In the genomic region with DNA sequence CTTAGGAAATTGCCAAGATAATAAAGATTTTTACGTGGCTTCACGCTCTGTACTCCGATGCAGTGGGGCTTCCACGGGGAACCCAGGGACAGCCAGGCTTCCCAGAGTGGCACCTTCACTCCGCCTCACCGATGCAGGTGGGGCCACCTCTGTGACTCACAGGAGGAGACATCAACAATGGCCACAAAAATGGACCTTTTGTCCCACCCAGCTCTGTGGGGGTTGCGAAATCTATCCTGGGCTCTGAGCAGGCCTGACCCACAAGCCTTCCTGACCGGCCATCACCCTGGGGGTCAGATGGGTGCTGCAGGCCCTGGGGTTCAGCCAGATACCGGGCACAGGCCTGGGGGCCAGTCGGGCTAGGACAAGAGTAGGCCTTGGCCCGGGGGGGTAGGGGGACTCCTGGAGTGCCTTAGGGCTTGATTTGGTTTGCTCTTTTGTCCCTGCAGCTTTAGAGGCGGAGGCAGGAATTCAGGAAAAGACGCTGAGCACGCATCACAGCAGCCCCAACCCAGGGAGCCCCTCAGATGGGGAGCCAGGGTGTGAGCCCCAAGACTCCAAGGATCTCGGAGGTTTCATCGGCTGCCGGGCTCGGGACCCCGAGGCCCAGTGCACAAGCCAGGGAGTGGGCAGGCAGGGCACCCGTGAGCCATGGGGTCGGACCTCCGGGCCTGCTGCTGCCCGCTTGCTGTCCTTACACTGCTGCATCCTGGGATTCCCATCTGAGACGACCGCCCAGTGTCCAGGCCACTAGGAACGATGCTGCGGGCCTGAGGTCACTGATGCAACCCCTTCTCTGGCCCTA, we compare ENCODE assay signal across 18 cellular contexts.
DNase-seq lines count a peak whose midpoint lies in the region; ATAC-seq, FAIRE-seq and TF ChIP-seq lines count a peak whose summit lies in the region.
"Had no signal": no experiment of that assay in that cellular context is flagged by ENCODE, and none has a peak within 500 bp of the region (broad histone marks: within the 10 kb centered on the region; RNA-seq: fewer than 3 reads in every experiment).

No MANE protein-coding gene starts in this region.

- H3K4me1 ChIP-seq in A549 (peaks cover 6% of the 10 kb centered on the region; the same call in 1 of the 3 replicates), K562 (replicated peaks in 1 of 2; ENCODE audit: control insufficient read depth in 2 of 2, insufficient read depth in 2 of 2, low read length in 2 of 2) (peaks cover 3 to 57% of the 10 kb centered on the region in 2 experiments; a peak in 4 of 5 replicates), upper lobe of right lung (peaks cover 5% of the 10 kb centered on the region)
- peaks cover 25% of the 10 kb centered on the region for H3K4me1 ChIP-seq in CD4-positive, CD25-positive, alpha-beta regulatory T cell (ENCODE audit: control insufficient read depth, insufficient read depth, low read length, poor library complexity, severe bottlenecking)

- H3K27me3 Mint-ChIP-seq in CD4-positive, CD25-positive, alpha-beta regulatory T cell: no peaks in the 10 kb centered on the region

- H3K9me3 Mint-ChIP-seq in CD4-positive, CD25-positive, alpha-beta regulatory T cell: peaks cover 0 to 3% (median 0%) of the 10 kb centered on the region in 7 donors
- H3K9me3 Mint-ChIP-seq: CD14-positive monocyte, GM23338 had no signal

- H3K4me1 Mint-ChIP-seq in CD4-positive, CD25-positive, alpha-beta regulatory T cell: peaks cover 0 to 28% (median 8%) of the 10 kb centered on the region in 4 donors
- H3K4me1 Mint-ChIP-seq: CD14-positive monocyte had no signal

- no peak for TF ChIP-seq POLR2A in A549 (IDR thresholded peaks at IDR 0.05; ENCODE audit: low read length)
- TF ChIP-seq POLR2A in K562 (conservative IDR thresholded peaks at IDR 0.05): no peak

- H3K79me2 ChIP-seq in K562 (ENCODE audit: control insufficient read depth, insufficient read depth, low read length): no peaks in the 10 kb centered on the region

- no peak overlapping the region for H3K9ac ChIP-seq in K562 (ENCODE audit: insufficient read depth in 1 of 2, low read depth in 2 of 2, low read length in 2 of 2)

- peak overlapping the region; percentile 74 to 77 (median 75) for H3K27ac Mint-ChIP-seq in CD4-positive, CD25-positive, alpha-beta regulatory T cell
- H3K27ac Mint-ChIP-seq: CD14-positive monocyte, GM23338 had no signal

- POLR2A ChIA-PET in A549 (lab: Yijun Ruan, JAX): no interaction called here
- POLR2A ChIA-PET in K562 (lab: Yijun Ruan, JAX): no interaction called here

- H3K4me3 ChIP-seq in A549 (no peak overlapping the region), K562 (no peak overlapping the region), upper lobe of right lung (no peak overlapping the region), brain microvascular endothelial cell (ENCODE audit: low read depth, low read length) (no peak overlapping the region)
- H3K4me3 ChIP-seq in CD4-positive, CD25-positive, alpha-beta regulatory T cell (ENCODE audit: low read depth, low read length): no peak overlapping the region
- H3K4me3 ChIP-seq: GM23338 had no signal

- H3K4me2 ChIP-seq in A549 (no peak overlapping the region), K562 (ENCODE audit: insufficient read depth, low read length) (no peak overlapping the region)
- H3K4me2 ChIP-seq: GM23338 had no signal

- no peak for ATAC-seq in A549
- ATAC-seq in CD4-positive, CD25-positive, alpha-beta regulatory T cell (ENCODE audit: low read depth in 2 of 2): no peak
- ATAC-seq in K562: no peak
- peak; percentile 12 for ATAC-seq in left lobe of liver
- no peak for ATAC-seq in upper lobe of right lung
- ATAC-seq: GM23338 had no signal

- CTCF ChIA-PET in A549 (lab: Yijun Ruan, JAX) (interaction anchor here (0.7 kb wide), 1 partner anchor 23 kb away, joined by 3 read pairs; no protein-coding TSS in a partner anchor), K562 (lab: Yijun Ruan, JAX; ENCODE audit: low intra/inter-chr PET ratio) (no interaction called here)

- in situ Hi-C loops in K562 (cut with MboI) (no loop called here), brain microvascular endothelial cell (cut with HindIII; ENCODE audit: low pct_ligation_motif_present, low sequenced_read_pairs) (no loop called here)

- no peak for TF ChIP-seq EP300 in A549 (IDR thresholded peaks at IDR 0.05)
- TF ChIP-seq EP300 in K562 (IDR thresholded peaks at IDR 0.05; ENCODE audit: low read length): no peak

- H3K4me3 Mint-ChIP-seq in CD4-positive, CD25-positive, alpha-beta regulatory T cell: no peak overlapping the region
- H3K4me3 Mint-ChIP-seq: CD14-positive monocyte, GM23338 had no signal

- no peak for TF ChIP-seq CTCF in A549 (IDR thresholded peaks at IDR 0.05)
- TF ChIP-seq CTCF in K562 (IDR thresholded peaks at IDR 0.05 in 2 of 3, conservative IDR thresholded peaks at IDR 0.05 in 1 of 3; ENCODE audit: insufficient read depth in 2 of 3, low read depth in 1 of 3, low read length in 3 of 3): no peak
- TF ChIP-seq CTCF in upper lobe of right lung (IDR thresholded peaks at IDR 0.05): no peak
- TF ChIP-seq CTCF in brain microvascular endothelial cell (IDR thresholded peaks at IDR 0.05; ENCODE audit: low read depth, low read length, missing control alignments): no peak

- peaks cover 11% of the 10 kb centered on the region for H4K20me1 ChIP-seq in K562 (replicated peaks; ENCODE audit: control insufficient read depth, insufficient read depth, low read length)

- DNase-seq in A549 (ENCODE audit: low read depth in 1 of 2, low spot score in 1 of 2) (no peak), K562 (ENCODE audit: extremely low read depth in 1 of 4, low spot score in 3 of 4) (no peak), left lobe of liver (ENCODE audit: low spot score) (no peak), upper lobe of right lung (no peak), brain microvascular endothelial cell (no peak), NCI-H510A (lab: John Stamatoyannopoulos, UW) (no peak)
- no peak for DNase-seq in CD4-positive, CD25-positive, alpha-beta regulatory T cell
- DNase-seq: DMS 273 treated with DMSO at 0.1 percent for 48 hours, DND-41, KG1, MV-4-11, NCI-H1694 treated with DMSO at 0.1 percent for 48 hours, NCI-H2107, NCI-H226, NCI-H524 treated with DMSO at 0.1 percent for 48 hours, RPMI8226 had no signal

- H3K9me1 ChIP-seq in K562 (ENCODE audit: control insufficient read depth, insufficient read depth, low read length): no peaks in the 10 kb centered on the region

- FAIRE-seq in A549 (lab: Jason Lieb, UNC): no peak
- FAIRE-seq in K562 (lab: Jason Lieb, UNC): no peak

- no peak overlapping the region for H2AFZ ChIP-seq in K562 (ENCODE audit: low read depth, low read length)
- H2AFZ ChIP-seq: GM23338 had no signal

- TF ChIP-seq RAD21 in A549 (conservative IDR thresholded peaks at IDR 0.05 in 1 of 2, IDR thresholded peaks at IDR 0.05 in 1 of 2) (no peak), K562 (CRISPR knock-in tag; conservative IDR thresholded peaks at IDR 0.05 in 1 of 2, IDR thresholded peaks at IDR 0.05 in 1 of 2) (no peak)

- H3K27ac ChIP-seq in A549 (no peak overlapping the region), K562 (ENCODE audit: extremely low read depth, low read depth, low read length) (no peak overlapping the region), upper lobe of right lung (no peak overlapping the region), brain microvascular endothelial cell (no peak overlapping the region)
- no peak overlapping the region for H3K27ac ChIP-seq in CD4-positive, CD25-positive, alpha-beta regulatory T cell (ENCODE audit: insufficient read depth, low read length, poor library complexity, severe bottlenecking)

- WGBS in A549 (ENCODE audit: missing lambda C conversion rate): 83% methylated on average over 19 of the region's 27 CpGs
- 10% methylated on average over 22 of the region's 27 CpGs for WGBS in K562 (ENCODE audit: insufficient coverage, low coverage, missing lambda C conversion rate)

- peaks cover 6% of the 10 kb centered on the region for H3K36me3 Mint-ChIP-seq in CD4-positive, CD25-positive, alpha-beta regulatory T cell
- H3K36me3 Mint-ChIP-seq: CD14-positive monocyte had no signal

- H3K27me3 ChIP-seq in CD4-positive, CD25-positive, alpha-beta regulatory T cell (ENCODE audit: control insufficient read depth, insufficient read depth, low read length): no peaks in the 10 kb centered on the region
- H3K27me3 ChIP-seq in K562 (ENCODE audit: control insufficient read depth in 2 of 2, insufficient read depth in 2 of 2, low read length in 2 of 2): peaks cover 36 to 66% of the 10 kb centered on the region in 2 experiments; a peak in 4 of 5 replicates
- H3K27me3 ChIP-seq in upper lobe of right lung: no peaks in the 10 kb centered on the region
- no peaks in the 10 kb centered on the region for H3K27me3 ChIP-seq in brain microvascular endothelial cell (replicated peaks)

- intact Hi-C loops in K562 (cut with micrococcal nuclease): no loop called here
- intact Hi-C loops in upper lobe of right lung (cut with DNase I): no loop called here

- H3K9me3 ChIP-seq in A549: no peaks in the 10 kb centered on the region
- no peaks in the 10 kb centered on the region for H3K9me3 ChIP-seq in CD4-positive, CD25-positive, alpha-beta regulatory T cell (ENCODE audit: control insufficient read depth in 2 of 2, low read length in 2 of 2)
- no peaks in the 10 kb centered on the region for H3K9me3 ChIP-seq in K562 (replicated peaks; ENCODE audit: control insufficient read depth, insufficient read depth, low read depth, low read length)
- H3K9me3 ChIP-seq in upper lobe of right lung: no peaks in the 10 kb centered on the region

- H3K36me3 ChIP-seq in CD4-positive, CD25-positive, alpha-beta regulatory T cell (ENCODE audit: control insufficient read depth, insufficient read depth, low read length): no peaks in the 10 kb centered on the region
- H3K36me3 ChIP-seq in K562 (ENCODE audit: control insufficient read depth, insufficient read depth, low read length): no peaks in the 10 kb centered on the region
- no peaks in the 10 kb centered on the region for H3K36me3 ChIP-seq in upper lobe of right lung
- no peaks in the 10 kb centered on the region for H3K36me3 ChIP-seq in brain microvascular endothelial cell (replicated peaks)

- no TSS peak for BruUV-seq in K562 (replicated peaks; lab: Mats Ljungman, UMichigan)

TF ChIP-seq in A549, 52 proteins besides CTCF, POLR2A, EP300 and RAD21:
- TF ChIP-seq CEBPB (IDR thresholded peaks at IDR 0.05): peak; percentile 9 to 80; a peak in 3 of 4 replicates
- TF ChIP-seq FOSL2 (IDR thresholded peaks at IDR 0.05): no peak
- no peak for TF ChIP-seq FOSL2 (CRISPR knock-in tag; IDR thresholded peaks at IDR 0.05)

TF ChIP-seq in K562, 482 proteins besides CTCF, POLR2A, EP300 and RAD21 (continues in another document):
- peak; percentile 91 for TF ChIP-seq CEBPB (tag; IDR thresholded peaks at IDR 0.05)
- TF ChIP-seq NUFIP1 (IDR thresholded peaks at IDR 0.05; ENCODE audit: partially characterized antibody): no peak
- no peak for TF ChIP-seq ZNF830 (CRISPR knock-in tag; IDR thresholded peaks at IDR 0.05)
- TF ChIP-seq CEBPG (CRISPR knock-in tag; IDR thresholded peaks at IDR 0.05): peak; percentile 70
- TF ChIP-seq CEBPG (tag; conservative IDR thresholded peaks at IDR 0.05 in 1 of 2, IDR thresholded peaks at IDR 0.05 in 1 of 2): 0 out of 4 replicates have a peak, but pooled peaks of 1 of the 2 experiments have one; percentile 52
- TF ChIP-seq FOXJ3 (CRISPR knock-in tag; IDR thresholded peaks at IDR 0.05): no peak
- no peak for TF ChIP-seq PRPF4 (IDR thresholded peaks at IDR 0.05; ENCODE audit: insufficient read depth, low read depth, low read length, poor library complexity, severe bottlenecking)
- TF ChIP-seq FIP1L1 (IDR thresholded peaks at IDR 0.05; ENCODE audit: low read depth, low read length, poor library complexity, severe bottlenecking): no peak
